Comparison of ENCODE assay signal across 38 cellular contexts in genomic region chr2:1324884-1325283, GRCh38.
"Had no signal": no experiment of that assay in that cellular context is flagged by ENCODE, and none has a peak within 500 bp of the region (broad histone marks: within the 10 kb centered on the region; RNA-seq: fewer than 3 reads in every experiment).

No MANE protein-coding gene starts in this region.

- H3K9me3 Mint-ChIP-seq: activated naive CD4-positive, alpha-beta T cell treated with anti-CD3 and anti-CD28 coated beads for 36 hours; activated naive CD4-positive, alpha-beta T cell treated with anti-CD3 and anti-CD28 coated beads, Interleukin-2, amount 10 ng/mL, durations not matched to agents 7 days and 5 days; activated naive CD4-positive, alpha-beta T cell treated with anti-CD3 and anti-CD28 coated beads, Interleukin-2, amount 50 U/mL, for 24 hours; activated naive CD8-positive, alpha-beta T cell treated with anti-CD3 and anti-CD28 coated beads for 36 hours; activated naive CD8-positive, alpha-beta T cell treated with anti-CD3 and anti-CD28 coated beads, Interleukin-2, amount 10 ng/mL, durations not matched to agents 7 days and 5 days; activated naive CD8-positive, alpha-beta T cell treated with anti-CD3 and anti-CD28 coated beads, Interleukin-2, amount 50 U/mL, for 24 hours; activated T-cell treated with anti-CD3 and anti-CD28 coated beads, Interleukin-2, amount 50 U/mL, for 24 hours; activated T-cell treated with anti-CD3 and anti-CD28 coated beads, Interleukin-2, amount 50 U/mL, for 4 hours; activated T-cell treated with anti-CD3 and anti-CD28 coated beads, Interleukin-2, amount 50 U/mL, for 72 hours; activated T-helper 17 cell treated with anti-CD3 and anti-CD28 coated beads, Interleukin-2, amount 50 U/mL, for 72 hours; activated T-helper 2 cell treated with anti-CD3 and anti-CD28 coated beads, Interferon-gamma antibody, Interleukin-2, Interleukin-4, amounts not matched to agents 10 μg/mL and 5 μg/mL and 100 μg/mL, durations not matched to agents 14 hours and 24 hours and 36 hours; brain; central memory CD8-positive, alpha-beta T cell had no signal

- H3K36me3 ChIP-seq: adrenal gland, ascending aorta, brain microvascular endothelial cell, breast epithelium, cardiac muscle cell had no signal

- H3K27me3 Mint-ChIP-seq: activated naive CD4-positive, alpha-beta T cell treated with anti-CD3 and anti-CD28 coated beads, Interleukin-2, amount 10 ng/mL, durations not matched to agents 7 days and 5 days; activated naive CD4-positive, alpha-beta T cell treated with anti-CD3 and anti-CD28 coated beads, Interleukin-2, amount 50 U/mL, for 24 hours; activated naive CD8-positive, alpha-beta T cell; activated naive CD8-positive, alpha-beta T cell treated with anti-CD3 and anti-CD28 coated beads for 36 hours; activated naive CD8-positive, alpha-beta T cell treated with anti-CD3 and anti-CD28 coated beads, Interleukin-2, amount 10 ng/mL, durations not matched to agents 7 days and 5 days; activated naive CD8-positive, alpha-beta T cell treated with anti-CD3 and anti-CD28 coated beads, Interleukin-2, amount 50 U/mL, for 24 hours; activated T-cell treated with anti-CD3 and anti-CD28 coated beads, Interleukin-2, amount 50 U/mL, for 24 hours; activated T-helper 17 cell treated with anti-CD3 and anti-CD28 coated beads, Interleukin-2, amount 50 U/mL, for 72 hours; central memory CD8-positive, alpha-beta T cell had no signal

- H3K4me1 Mint-ChIP-seq: activated naive CD4-positive, alpha-beta T cell treated with anti-CD3 and anti-CD28 coated beads, Interleukin-2, amount 10 ng/mL, durations not matched to agents 7 days and 5 days; activated naive CD4-positive, alpha-beta T cell treated with anti-CD3 and anti-CD28 coated beads, Interleukin-2, amount 50 U/mL, for 24 hours; activated naive CD8-positive, alpha-beta T cell treated with anti-CD3 and anti-CD28 coated beads for 36 hours; activated naive CD8-positive, alpha-beta T cell treated with anti-CD3 and anti-CD28 coated beads, Interleukin-2, amount 10 ng/mL, durations not matched to agents 7 days and 5 days; activated naive CD8-positive, alpha-beta T cell treated with anti-CD3 and anti-CD28 coated beads, Interleukin-2, amount 50 U/mL, for 24 hours; activated T-helper 17 cell treated with anti-CD3 and anti-CD28 coated beads, Interleukin-2, amount 50 U/mL, for 72 hours; central memory CD8-positive, alpha-beta T cell had no signal

- H3K4me1 ChIP-seq: adrenal gland, ascending aorta, breast epithelium had no signal

- H3K27me3 ChIP-seq: adrenal gland, ascending aorta, brain microvascular endothelial cell, breast epithelium, cardiac muscle cell had no signal

- H3K4me3 Mint-ChIP-seq: activated naive CD4-positive, alpha-beta T cell treated with anti-CD3 and anti-CD28 coated beads for 36 hours; activated naive CD4-positive, alpha-beta T cell treated with anti-CD3 and anti-CD28 coated beads, Interleukin-2, amount 10 ng/mL, durations not matched to agents 7 days and 5 days; activated naive CD4-positive, alpha-beta T cell treated with anti-CD3 and anti-CD28 coated beads, Interleukin-2, amount 50 U/mL, for 24 hours; activated naive CD8-positive, alpha-beta T cell; activated naive CD8-positive, alpha-beta T cell treated with anti-CD3 and anti-CD28 coated beads for 36 hours; activated naive CD8-positive, alpha-beta T cell treated with anti-CD3 and anti-CD28 coated beads, Interleukin-2, amount 10 ng/mL, durations not matched to agents 7 days and 5 days; activated naive CD8-positive, alpha-beta T cell treated with anti-CD3 and anti-CD28 coated beads, Interleukin-2, amount 50 U/mL, for 24 hours; activated T-cell treated with anti-CD3 and anti-CD28 coated beads, Interleukin-2, amount 50 U/mL, for 24 hours; activated T-cell treated with anti-CD3 and anti-CD28 coated beads, Interleukin-2, amount 50 U/mL, for 4 hours; activated T-cell treated with anti-CD3 and anti-CD28 coated beads, Interleukin-2, amount 50 U/mL, for 72 hours; activated T-helper 17 cell treated with anti-CD3 and anti-CD28 coated beads, Interleukin-2, amount 50 U/mL, for 72 hours; brain; central memory CD8-positive, alpha-beta T cell had no signal

- H3K36me3 Mint-ChIP-seq: activated naive CD4-positive, alpha-beta T cell treated with anti-CD3 and anti-CD28 coated beads, Interleukin-2, amount 10 ng/mL, durations not matched to agents 7 days and 5 days; activated naive CD4-positive, alpha-beta T cell treated with anti-CD3 and anti-CD28 coated beads, Interleukin-2, amount 50 U/mL, for 72 hours; activated naive CD8-positive, alpha-beta T cell treated with anti-CD3 and anti-CD28 coated beads for 36 hours; activated naive CD8-positive, alpha-beta T cell treated with anti-CD3 and anti-CD28 coated beads, Interleukin-2, amount 10 ng/mL, durations not matched to agents 7 days and 5 days; brain had no signal

- FAIRE-seq: astrocyte, bronchial epithelial cell had no signal

- H3K27ac Mint-ChIP-seq: activated naive CD4-positive, alpha-beta T cell treated with anti-CD3 and anti-CD28 coated beads for 36 hours; activated naive CD4-positive, alpha-beta T cell treated with anti-CD3 and anti-CD28 coated beads, Interleukin-2, amount 10 ng/mL, durations not matched to agents 7 days and 5 days; activated naive CD4-positive, alpha-beta T cell treated with anti-CD3 and anti-CD28 coated beads, Interleukin-2, amount 50 U/mL, for 24 hours; activated naive CD4-positive, alpha-beta T cell treated with anti-CD3 and anti-CD28 coated beads, Interleukin-2, amount 50 U/mL, for 72 hours; activated naive CD8-positive, alpha-beta T cell; activated naive CD8-positive, alpha-beta T cell treated with anti-CD3 and anti-CD28 coated beads for 36 hours; activated naive CD8-positive, alpha-beta T cell treated with anti-CD3 and anti-CD28 coated beads, Interleukin-2, amount 10 ng/mL, durations not matched to agents 7 days and 5 days; activated naive CD8-positive, alpha-beta T cell treated with anti-CD3 and anti-CD28 coated beads, Interleukin-2, amount 50 U/mL, for 24 hours; activated T-cell treated with anti-CD3 and anti-CD28 coated beads, Interleukin-2, amount 50 U/mL, for 24 hours; activated T-cell treated with anti-CD3 and anti-CD28 coated beads, Interleukin-2, amount 50 U/mL, for 72 hours; activated T-helper 17 cell treated with anti-CD3 and anti-CD28 coated beads, Interleukin-2, amount 50 U/mL, for 72 hours; activated T-helper 2 cell treated with anti-CD3 and anti-CD28 coated beads, Interferon-gamma antibody, Interleukin-2, Interleukin-4, amounts not matched to agents 10 μg/mL and 5 μg/mL and 100 μg/mL, durations not matched to agents 14 hours and 24 hours and 36 hours; brain had no signal

- H3K27ac ChIP-seq: adrenal gland, ascending aorta, brain microvascular endothelial cell, breast epithelium, cardiac muscle cell had no signal

- ATAC-seq: activated naive CD4-positive, alpha-beta T cell treated with anti-CD3 and anti-CD28 coated beads, Interleukin-2, amount 50 U/mL, for 72 hours; activated naive CD8-positive, alpha-beta T cell treated with anti-CD3 and anti-CD28 coated beads, Interleukin-2, amount 50 U/mL, for 24 hours; activated T-cell treated with anti-CD3 and anti-CD28 coated beads, Interleukin-2, amount 50 U/mL, for 4 hours; activated T-cell treated with anti-CD3 and anti-CD28 coated beads, Interleukin-2, amount 50 U/mL, for 72 hours; activated T-helper 17 cell treated with anti-CD3 and anti-CD28 coated beads, Interleukin-2, amount 50 U/mL, for 72 hours had no signal

- H3K4me3 ChIP-seq: adrenal gland, ascending aorta, breast epithelium, cardiac muscle cell had no signal

- DNase-seq: activated effector memory CD4-positive, alpha-beta T cell treated with anti-CD3 and anti-CD28 coated beads, Interleukin-2, amount 50 U/mL, for 16 hours; activated effector memory CD4-positive, alpha-beta T cell treated with Interleukin-2 at 50 U/mL for 16 hours; activated gamma-delta T cell; activated gamma-delta T cell treated with Interleukin-2 at 50 U/mL for 16 hours; activated naive CD4-positive, alpha-beta T cell; activated naive CD4-positive, alpha-beta T cell treated with anti-CD3 and anti-CD28 coated beads for 36 hours; activated naive CD4-positive, alpha-beta T cell treated with anti-CD3 and anti-CD28 coated beads, Interleukin-2, amount 10 ng/mL, durations not matched to agents 7 days and 5 days; activated naive CD4-positive, alpha-beta T cell treated with anti-CD3 and anti-CD28 coated beads, Interleukin-2, amount 50 U/mL, for 16 hours; activated naive CD4-positive, alpha-beta T cell treated with Interleukin-2 at 50 U/mL for 16 hours; activated naive CD8-positive, alpha-beta T cell treated with anti-CD3 and anti-CD28 coated beads for 36 hours; activated naive CD8-positive, alpha-beta T cell treated with anti-CD3 and anti-CD28 coated beads, Interleukin-2, amount 10 ng/mL, durations not matched to agents 7 days and 5 days; activated naive CD8-positive, alpha-beta T cell treated with anti-CD3 and anti-CD28 coated beads, Interleukin-2, amount 50 U/mL, for 24 hours; activated T-cell treated with anti-CD3 and anti-CD28 coated beads, Interleukin-2, amount 50 U/mL, for 1 hour; activated T-cell treated with anti-CD3 and anti-CD28 coated beads, Interleukin-2, amount 50 U/mL, for 24 hours; activated T-cell treated with anti-CD3 and anti-CD28 coated beads, Interleukin-2, amount 50 U/mL, for 4 hours; activated T-cell treated with anti-CD3 and anti-CD28 coated beads, Interleukin-2, amount 50 U/mL, for 48 hours; activated T-cell treated with anti-CD3 and anti-CD28 coated beads, Interleukin-2, amount 50 U/mL, for 72 hours; adrenal gland; amniotic stem cell; amygdala; anterior cingulate cortex; aorta; brain microvascular endothelial cell; caudate nucleus; central memory CD4-positive, alpha-beta T cell; cerebellar nuclear complex had no signal

- H3K9me3 ChIP-seq: adrenal gland, ascending aorta, breast epithelium had no signal
